Comparison of ENCODE assay signal across 26 cellular contexts in the genomic region with DNA sequence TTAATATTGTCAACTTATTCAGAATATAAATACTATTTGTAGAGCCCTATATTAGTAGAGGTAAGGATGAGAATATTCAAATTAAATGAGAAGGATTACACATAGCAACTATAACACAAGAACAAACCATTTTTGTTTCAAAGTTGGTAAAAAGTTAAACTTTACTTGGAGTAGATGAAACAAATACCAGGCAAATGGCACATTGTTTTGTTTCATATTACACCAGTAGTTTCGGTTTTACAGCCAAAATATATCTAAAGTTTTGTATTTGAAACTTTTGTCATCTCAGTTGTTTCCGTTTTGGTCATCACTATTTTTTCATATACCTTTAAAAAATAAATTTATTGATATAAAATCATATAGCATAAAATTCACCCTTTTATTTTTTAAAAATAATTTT.
"Had no signal": no experiment of that assay in that cellular context is flagged by ENCODE, and none has a peak within 500 bp of the region (broad histone marks: within the 10 kb centered on the region; RNA-seq: fewer than 3 reads in every experiment).

No MANE protein-coding gene starts in this region.

- H2AFZ ChIP-seq: parathyroid adenoma had no signal

- H3K36me3 ChIP-seq: neutrophil, right lobe of liver, sigmoid colon, stomach, thoracic aorta, thyroid gland, tibial nerve, upper lobe of left lung, vagina had no signal

- H3K27ac ChIP-seq: neutrophil, parathyroid adenoma, psoas muscle, right lobe of liver, sigmoid colon, stomach, thoracic aorta, thyroid gland, tibial nerve, upper lobe of left lung, vagina had no signal

- DNase-seq: nephron progenitor cell; nucleus accumbens; posterior cingulate gyrus; psoas muscle; right cardiac atrium; right lobe of liver; sigmoid colon; small intestine; stimulated activated CD4-positive, alpha-beta T cell treated with anti-CD3 and anti-CD28 coated beads, Interleukin-15, amount 100 ng/mL, for 24 hours; stimulated activated CD4-positive, alpha-beta T cell treated with anti-CD3 and anti-CD28 coated beads, Interleukin-2, amount 100 ng/mL, for 24 hours; stimulated activated CD4-positive, alpha-beta T cell treated with anti-CD3 and anti-CD28 coated beads, Interleukin-2, amount 100 ng/mL, for 48 hours; stimulated activated CD4-positive, alpha-beta T cell treated with anti-CD3 and anti-CD28 coated beads, Interleukin-4, amount 100 ng/mL, for 24 hours; stimulated activated naive B cell treated with anti-CD40 and anti-IgM and Interleukin-4, amounts not matched to agents 10 μg/mL and 1 μg/mL and 100 μg/mL, for 72 hours; stimulated activated naive CD4-positive, alpha-beta T cell treated with Interleukin-2 at 50 U/mL for 16 hours; stomach; thyroid gland; trophoblast cell; upper lobe of left lung had no signal

- H3K4me3 ChIP-seq: psoas muscle, right lobe of liver, sigmoid colon, stomach, thoracic aorta, thyroid gland, tibial nerve, upper lobe of left lung, vagina had no signal

- ATAC-seq: natural killer cell treated with Interleukin-12 subunit alpha and Interleukin-12 subunit beta and Interleukin-15 and Interleukin-18, amount 100 ng/mL, for 72 hours; psoas muscle; right cardiac atrium; right lobe of liver; stimulated activated effector memory CD8-positive, alpha-beta T cell treated with anti-CD3 and anti-CD28 coated beads, Interleukin-12 subunit alpha, Interleukin-12 subunit beta, amount 100 ng/mL, for 72 hours; stimulated activated naive B cell treated with anti-CD40 and anti-IgM and Interleukin-4, amounts not matched to agents 10 μg/mL and 1 μg/mL and 100 μg/mL, for 72 hours had no signal

- H3K9ac ChIP-seq: parathyroid adenoma had no signal

- H3K79me2 ChIP-seq: parathyroid adenoma had no signal

- H3K4me1 ChIP-seq: parathyroid adenoma, psoas muscle, right lobe of liver, sigmoid colon, stomach, thyroid gland, tibial nerve, upper lobe of left lung, vagina had no signal

- H3K9me3 ChIP-seq: neutrophil, psoas muscle, right lobe of liver, thoracic aorta, thyroid gland, tibial nerve, vagina had no signal

- H3K27me3 ChIP-seq: neutrophil, right lobe of liver, sigmoid colon, stomach, thyroid gland, tibial nerve, upper lobe of left lung, vagina had no signal

- FAIRE-seq: small intestine, urothelium cell line had no signal
